ENCODE assay signal across 8 cellular contexts in genomic region chr3:183697123-183697609, GRCh38. TPM values are rescaled to one million over a fixed set of nuclear protein-coding genes. Genes with fewer than 3 reads are reported as not detected.
DNase-seq lines count a peak whose midpoint lies in the region; ATAC-seq and TF ChIP-seq lines count a peak whose summit lies in the region.

No MANE protein-coding gene starts in this region.

- peak overlapping the region; percentile 85 for H3K4me3 Mint-ChIP-seq in T-helper 1 cell treated with Interleukin-12 subunit alpha and Interleukin-12 subunit beta and Interleukin-4 antibody, amounts not matched to agents 30 μg/mL and 1 μg/mL, for 36 hours
- H3K4me3 Mint-ChIP-seq in glutamatergic neuron (ENCODE audit: unreplicated experiment): peak overlapping the region; percentile 84

- H3K4me1 ChIP-seq in GM23248 (ENCODE audit: insufficient read depth): no peaks in the 10 kb centered on the region

- H3K27ac Mint-ChIP-seq in T-helper 1 cell treated with Interleukin-12 subunit alpha and Interleukin-12 subunit beta and Interleukin-4 antibody, amounts not matched to agents 30 μg/mL and 1 μg/mL, for 36 hours: peak overlapping the region; percentile 86
- peak overlapping the region; percentile 72 for H3K27ac Mint-ChIP-seq in glutamatergic neuron (ENCODE audit: unreplicated experiment)

- H3K4me3 ChIP-seq in GM23248 (peak overlapping the region; percentile 94), skin epidermis (peak overlapping the region; percentile 76 to 96 (median 85))

- peak overlapping the region; percentile 93 for H2AFZ ChIP-seq in GM23248

- H3K27me3 Mint-ChIP-seq in T-helper 1 cell treated with Interleukin-12 subunit alpha and Interleukin-12 subunit beta and Interleukin-4 antibody, amounts not matched to agents 30 μg/mL and 1 μg/mL, for 36 hours (ENCODE audit: low read depth): no peaks in the 10 kb centered on the region
- H3K27me3 Mint-ChIP-seq in glutamatergic neuron (ENCODE audit: unreplicated experiment): peaks cover 1% of the 10 kb centered on the region

- no peak for ATAC-seq in GM18907 (IDR thresholded peaks at IDR 0.05; ENCODE audit: unreplicated experiment)

- DNase-seq in GM23248: no peak
- DNase-seq in glutamatergic neuron: no peak
- DNase-seq in NCI-H146 (lab: John Stamatoyannopoulos, UW): no peak
- DNase-seq in NCI-H187 (lab: John Stamatoyannopoulos, UW): no peak
- DNase-seq in activated effector memory CD4-positive, alpha-beta T cell treated with Interleukin-2 at 50 U/mL for 16 hours: no peak

- peaks cover 37% of the 10 kb centered on the region for H3K4me1 Mint-ChIP-seq in T-helper 1 cell treated with Interleukin-12 subunit alpha and Interleukin-12 subunit beta and Interleukin-4 antibody, amounts not matched to agents 30 μg/mL and 1 μg/mL, for 36 hours (ENCODE audit: low read depth)
- peaks cover 20% of the 10 kb centered on the region for H3K4me1 Mint-ChIP-seq in glutamatergic neuron (ENCODE audit: low read depth, unreplicated experiment)

- peak overlapping the region; percentile 60 for H3K4me2 ChIP-seq in GM23248 (ENCODE audit: unreplicated experiment)

- no peaks in the 10 kb centered on the region for H3K36me3 ChIP-seq in GM23248 (ENCODE audit: low read depth)

- no peaks in the 10 kb centered on the region; the same call in 1 of the 2 replicates for H4K20me1 ChIP-seq in GM23248 (ENCODE audit: insufficient read depth)

- no peaks in the 10 kb centered on the region for H3K9me3 Mint-ChIP-seq in T-helper 1 cell treated with Interleukin-12 subunit alpha and Interleukin-12 subunit beta and Interleukin-4 antibody, amounts not matched to agents 30 μg/mL and 1 μg/mL, for 36 hours
- H3K9me3 Mint-ChIP-seq in glutamatergic neuron (ENCODE audit: unreplicated experiment): peaks cover 6% of the 10 kb centered on the region

- H3K79me2 ChIP-seq in GM23248 (ENCODE audit: insufficient read depth): peaks cover 44% of the 10 kb centered on the region

- H3K9me2 ChIP-seq in GM23248 (ENCODE audit: insufficient read depth): no peaks in the 10 kb centered on the region

- H3K9ac ChIP-seq in GM23248: peak overlapping the region; percentile 93

- in situ Hi-C loops in GM23248 (cut with MboI): no loop called here

- H3K27me3 ChIP-seq in GM23248 (replicated peaks; ENCODE audit: insufficient read depth): no peaks in the 10 kb centered on the region

- H3F3A ChIP-seq in GM23248 (ENCODE audit: insufficient read depth): 0 out of 2 replicates have a peak, but pooled peaks cover 6% of the 10 kb centered on the region

- peaks cover 13% of the 10 kb centered on the region for H3K36me3 Mint-ChIP-seq in T-helper 1 cell treated with Interleukin-12 subunit alpha and Interleukin-12 subunit beta and Interleukin-4 antibody, amounts not matched to agents 30 μg/mL and 1 μg/mL, for 36 hours (ENCODE audit: low read depth)
- H3K36me3 Mint-ChIP-seq in glutamatergic neuron (ENCODE audit: unreplicated experiment): no peaks in the 10 kb centered on the region

- TF ChIP-seq CTCF in glutamatergic neuron (IDR thresholded peaks at IDR 0.05; ENCODE audit: partially characterized antibody, unreplicated experiment): no peak

- H3K27ac ChIP-seq in GM23248: 0 out of 2 replicates have a peak overlapping the region, but pooled peaks have one; percentile 18
- peak overlapping the region in 16 of 21 experiments; percentile 32 to 99 (median 93) for H3K27ac ChIP-seq in skin epidermis

- WGBS in GM23248 (ENCODE audit: low coverage in 1 of 2, low lambda C conversion rate in 2 of 2, missing lambda C conversion rate in 2 of 2), 2 experiments: 41 to 44% methylated on average over 4 of the region's 4 CpGs

- no peaks in the 10 kb centered on the region for H3K9me3 ChIP-seq in GM23248 (ENCODE audit: low read depth)

RNA-seq across cellular contexts. Expression of gene YEATS2, which starts 0.4 kb away (rescaled TPM):
- total RNA-seq in GM23248 (2014; rRNA removed; shearing (Covaris generic)): 29.6 and 34.7 TPM in 2 replicates
- 11.0 and 14.0 TPM in 2 replicates for polyA plus RNA-seq in GM23248 (2016; fragmentation: Nextera tagmentation; extraction: Ambion mirVana)
- total RNA-seq in glutamatergic neuron (ENCODE audit: unreplicated experiment): 56.1 TPM
